In the genomic region with DNA sequence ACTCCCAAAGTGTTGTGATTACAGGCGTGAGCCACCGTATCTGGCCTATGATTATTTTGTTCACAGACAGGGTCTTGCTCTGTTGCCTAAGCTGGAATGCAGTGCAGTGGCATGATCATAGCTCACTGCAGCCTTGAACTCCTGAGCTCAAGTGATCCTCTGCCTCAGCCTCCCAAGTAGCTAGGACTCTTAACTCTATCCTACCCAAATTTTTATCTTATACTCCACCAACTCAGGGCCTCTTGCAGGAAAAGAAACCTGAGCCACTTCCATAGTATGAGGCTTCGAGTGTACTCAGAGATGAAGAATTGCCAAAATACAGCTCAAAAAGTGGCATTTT, we compare ENCODE assay signal across 7 cellular contexts. TPM values are rescaled to one million over a fixed set of nuclear protein-coding genes. Genes with fewer than 3 reads are reported as not detected.
DNase-seq lines count a peak whose midpoint lies in the region; ATAC-seq and TF ChIP-seq lines count a peak whose summit lies in the region.

No MANE protein-coding gene starts in this region.

- no peak overlapping the region for H3K9ac ChIP-seq in HUES48 (ENCODE audit: low read depth, low read length)

- H4K20me1 ChIP-seq in hepatocyte (ENCODE audit: insufficient read depth, poor library complexity, severe bottlenecking), result no peaks in the 10 kb centered on the region

- no peak overlapping the region for H3K27ac ChIP-seq in HUES48 (ENCODE audit: low read depth, low read length)
- peak overlapping the region; percentile 87 for H3K27ac ChIP-seq in hepatocyte

- DNase-seq in activated CD8-positive, alpha-beta T cell treated with anti-CD3 and anti-CD28 coated beads, Interleukin-2, amount 10 ng/mL, durations not matched to agents 7 days and 5 days, result no peak
- DNase-seq in hepatocyte (ENCODE audit: low spot score), result no peak
- DNase-seq in stimulated activated effector memory CD8-positive, alpha-beta T cell treated with anti-CD3 and anti-CD28 coated beads, Interleukin-12 subunit alpha, Interleukin-12 subunit beta, amount 100 ng/mL, for 72 hours (ENCODE audit: low spot score in 2 of 2), result no peak
- no peak for DNase-seq in NCI-H226
- DNase-seq in D341Med (ENCODE audit: low spot score), result no peak

- CTCF ChIA-PET in activated CD8-positive, alpha-beta T cell treated with anti-CD3 and anti-CD28 coated beads, Interleukin-2, amount 10 ng/mL, durations not matched to agents 7 days and 5 days (lab: Charles Lee), result interaction anchor here (1.0 to 3.0 kb wide), 6 partner anchors 25 to 273 kb away, joined by 3 to 17 read pairs (median 4); no protein-coding TSS in a partner anchor

- H3K4me3 ChIP-seq in HUES48 (ENCODE audit: low read depth, low read length) (peak overlapping the region; percentile 73), hepatocyte (peak overlapping the region; percentile 40)

- no peak for TF ChIP-seq CTCF in hepatocyte (IDR thresholded peaks at IDR 0.05; ENCODE audit: poor library complexity)

- 65% methylated on average over 3 of the region's 3 CpGs for WGBS in hepatocyte (ENCODE audit: low lambda C conversion rate, missing lambda C conversion rate)

- POLR2A ChIA-PET in activated CD8-positive, alpha-beta T cell treated with anti-CD3 and anti-CD28 coated beads, Interleukin-2, amount 10 ng/mL, durations not matched to agents 7 days and 5 days (lab: Charles Lee), result interaction anchor here (0.9 kb wide), 1 partner anchor 95 kb away, joined by 3 read pairs; a partner anchor contains a TSS

- peaks cover 26% of the 10 kb centered on the region for H3K4me1 Mint-ChIP-seq in activated CD8-positive, alpha-beta T cell treated with anti-CD3 and anti-CD28 coated beads, Interleukin-2, amount 10 ng/mL, durations not matched to agents 7 days and 5 days (ENCODE audit: low read depth)
- peaks cover 23% of the 10 kb centered on the region for H3K4me1 Mint-ChIP-seq in stimulated activated effector memory CD8-positive, alpha-beta T cell treated with anti-CD3 and anti-CD28 coated beads, Interleukin-12 subunit alpha, Interleukin-12 subunit beta, amount 100 ng/mL, for 72 hours

- peaks cover 37% of the 10 kb centered on the region for H3K36me3 ChIP-seq in HUES48 (ENCODE audit: control insufficient read depth, insufficient read depth, low read length)
- no peaks in the 10 kb centered on the region for H3K36me3 ChIP-seq in hepatocyte (replicated peaks; ENCODE audit: insufficient read depth, low read depth)

- H3K9me3 Mint-ChIP-seq in activated CD8-positive, alpha-beta T cell treated with anti-CD3 and anti-CD28 coated beads, Interleukin-2, amount 10 ng/mL, durations not matched to agents 7 days and 5 days (ENCODE audit: insufficient read depth), result no peaks in the 10 kb centered on the region
- no peaks in the 10 kb centered on the region for H3K9me3 Mint-ChIP-seq in stimulated activated effector memory CD8-positive, alpha-beta T cell treated with anti-CD3 and anti-CD28 coated beads, Interleukin-12 subunit alpha, Interleukin-12 subunit beta, amount 100 ng/mL, for 72 hours

- H3K36me3 Mint-ChIP-seq in activated CD8-positive, alpha-beta T cell treated with anti-CD3 and anti-CD28 coated beads, Interleukin-2, amount 10 ng/mL, durations not matched to agents 7 days and 5 days (ENCODE audit: low read depth), result peaks cover 17% of the 10 kb centered on the region
- H3K36me3 Mint-ChIP-seq in stimulated activated effector memory CD8-positive, alpha-beta T cell treated with anti-CD3 and anti-CD28 coated beads, Interleukin-12 subunit alpha, Interleukin-12 subunit beta, amount 100 ng/mL, for 72 hours, result peaks cover 71% of the 10 kb centered on the region

- peak overlapping the region; percentile 86 for H3K4me3 Mint-ChIP-seq in activated CD8-positive, alpha-beta T cell treated with anti-CD3 and anti-CD28 coated beads, Interleukin-2, amount 10 ng/mL, durations not matched to agents 7 days and 5 days
- peak overlapping the region; percentile 85 for H3K4me3 Mint-ChIP-seq in stimulated activated effector memory CD8-positive, alpha-beta T cell treated with anti-CD3 and anti-CD28 coated beads, Interleukin-12 subunit alpha, Interleukin-12 subunit beta, amount 100 ng/mL, for 72 hours

- H3K9me2 ChIP-seq in hepatocyte (replicated peaks; ENCODE audit: insufficient read depth), result no peaks in the 10 kb centered on the region

- H3K79me2 ChIP-seq in hepatocyte, result peaks cover 39% of the 10 kb centered on the region

- peak overlapping the region; percentile 79 for H3K4me2 ChIP-seq in hepatocyte

- H3K4me1 ChIP-seq in HUES48 (ENCODE audit: control insufficient read depth, insufficient read depth, low read length) (peaks cover 6% of the 10 kb centered on the region), hepatocyte (ENCODE audit: insufficient read depth) (peaks cover 12% of the 10 kb centered on the region)

- no peak for ATAC-seq in activated CD8-positive, alpha-beta T cell treated with anti-CD3 and anti-CD28 coated beads, Interleukin-2, amount 10 ng/mL, durations not matched to agents 7 days and 5 days
- no peak for ATAC-seq in stimulated activated effector memory CD8-positive, alpha-beta T cell treated with anti-CD3 and anti-CD28 coated beads, Interleukin-12 subunit alpha, Interleukin-12 subunit beta, amount 100 ng/mL, for 72 hours
- no peak for ATAC-seq in GM21526 (IDR thresholded peaks at IDR 0.05; ENCODE audit: low FRiP score, unreplicated experiment)

- H3K27me3 ChIP-seq in HUES48 (ENCODE audit: control insufficient read depth, insufficient read depth, low read length), result no peaks in the 10 kb centered on the region
- no peaks in the 10 kb centered on the region for H3K27me3 ChIP-seq in hepatocyte

- H2AFZ ChIP-seq in hepatocyte, result peak overlapping the region; percentile 32

- peak overlapping the region; percentile 97 for H3K27ac Mint-ChIP-seq in activated CD8-positive, alpha-beta T cell treated with anti-CD3 and anti-CD28 coated beads, Interleukin-2, amount 10 ng/mL, durations not matched to agents 7 days and 5 days
- H3K27ac Mint-ChIP-seq in stimulated activated effector memory CD8-positive, alpha-beta T cell treated with anti-CD3 and anti-CD28 coated beads, Interleukin-12 subunit alpha, Interleukin-12 subunit beta, amount 100 ng/mL, for 72 hours, result peak overlapping the region; percentile 90

- no peaks in the 10 kb centered on the region for H3K27me3 Mint-ChIP-seq in activated CD8-positive, alpha-beta T cell treated with anti-CD3 and anti-CD28 coated beads, Interleukin-2, amount 10 ng/mL, durations not matched to agents 7 days and 5 days (ENCODE audit: low read depth)

- H3K9me3 ChIP-seq in HUES48 (ENCODE audit: control insufficient read depth, insufficient read depth, low read length) (no peaks in the 10 kb centered on the region), hepatocyte (ENCODE audit: low read depth) (no peaks in the 10 kb centered on the region)

RNA-seq across cellular contexts. Expression of a gene that starts 0.8 kb away (rescaled TPM):
- 10 to 100 TPM; 42.8 to 44.3 TPM for total RNA-seq in activated CD8-positive, alpha-beta T cell treated with anti-CD3 and anti-CD28 coated beads, Interleukin-2, amount 10 ng/mL, durations not matched to agents 7 days and 5 days
- total RNA-seq in hepatocyte, result 46.6 and 66.6 TPM in 2 replicates
- polyA plus RNA-seq in hepatocyte, result 80.6 and 80.8 TPM in 2 replicates

RNA-seq across cellular contexts. Expression of a gene that starts 1.1 kb away (rescaled TPM):
- 10 to 100 TPM; 25.0 to 28.5 TPM for total RNA-seq in activated CD8-positive, alpha-beta T cell treated with anti-CD3 and anti-CD28 coated beads, Interleukin-2, amount 10 ng/mL, durations not matched to agents 7 days and 5 days
- total RNA-seq in hepatocyte, result 32.8 and 34.3 TPM in 2 replicates
- polyA plus RNA-seq in hepatocyte, result 16.0 and 18.3 TPM in 2 replicates
